14 cellular contexts compared by ENCODE assay signal in genomic region chrX:134711135-134711941, GRCh38. TPM values are rescaled to one million over a fixed set of nuclear protein-coding genes. Genes with fewer than 3 reads are reported as not detected.
"Had no signal": no experiment of that assay in that cellular context is flagged by ENCODE, and none has a peak within 500 bp of the region (broad histone marks: within the 10 kb centered on the region; RNA-seq: fewer than 3 reads in every experiment).

No MANE protein-coding gene starts in this region.

- H3K27me3 ChIP-seq: gastroesophageal sphincter, stomach had no signal

- H3K27ac ChIP-seq: dorsolateral prefrontal cortex, gastroesophageal sphincter, left ventricle myocardium inferior, stomach, thoracic aorta had no signal

- H3K27ac Mint-ChIP-seq: activated CD4-positive, alpha-beta memory T cell treated with anti-CD3 and anti-CD28 coated beads for 36 hours; activated naive CD8-positive, alpha-beta T cell; memory B cell had no signal

- DNase-seq: activated CD4-positive, CD25-positive, alpha-beta regulatory T cell treated with anti-CD3 and anti-CD28 coated beads, Interleukin-2, amount 50 U/mL, for 72 hours; activated gamma-delta T cell; activated T-cell treated with anti-CD3 and anti-CD28 coated beads, Interleukin-2, amount 50 U/mL, for 4 hours; dorsolateral prefrontal cortex; left ventricle myocardium inferior; stimulated activated CD4-positive, alpha-beta T cell treated with anti-CD3 and anti-CD28 coated beads, Interleukin-4, amount 100 ng/mL, for 4 hours; stomach; T-helper 9 cell had no signal

- H3K9me3 ChIP-seq: gastroesophageal sphincter, left ventricle myocardium inferior, stomach, thoracic aorta had no signal

- H3K36me3 ChIP-seq: gastroesophageal sphincter, left ventricle myocardium inferior, stomach, thoracic aorta had no signal

- H3K4me3 Mint-ChIP-seq: activated CD4-positive, alpha-beta memory T cell treated with anti-CD3 and anti-CD28 coated beads for 36 hours; activated naive CD8-positive, alpha-beta T cell; activated T-cell treated with anti-CD3 and anti-CD28 coated beads, Interleukin-2, amount 50 U/mL, for 4 hours; memory B cell had no signal

- H3K4me1 Mint-ChIP-seq: memory B cell had no signal

- ATAC-seq: gastroesophageal sphincter had no signal

- H3K36me3 Mint-ChIP-seq: activated CD4-positive, alpha-beta memory T cell treated with anti-CD3 and anti-CD28 coated beads for 36 hours; activated naive CD8-positive, alpha-beta T cell; memory B cell had no signal

- H3K4me1 ChIP-seq: gastroesophageal sphincter, left ventricle myocardium inferior, stomach had no signal

- H3K27me3 Mint-ChIP-seq: activated naive CD8-positive, alpha-beta T cell had no signal

- H3K9me3 Mint-ChIP-seq: activated CD4-positive, alpha-beta memory T cell treated with anti-CD3 and anti-CD28 coated beads for 36 hours; activated T-cell treated with anti-CD3 and anti-CD28 coated beads, Interleukin-2, amount 50 U/mL, for 4 hours; memory B cell had no signal

- H3K4me3 ChIP-seq: dorsolateral prefrontal cortex, gastroesophageal sphincter, left ventricle myocardium inferior, stomach, thoracic aorta had no signal

RNA-seq across cellular contexts. Expression of gene PLAC1, which starts 53.1 kb away (rescaled TPM):
- total RNA-seq: gastroesophageal sphincter, left ventricle myocardium inferior, skeletal muscle tissue, stomach, thoracic aorta had no signal
- polyA plus RNA-seq: stomach had no signal
